15 cellular contexts compared by ENCODE assay signal in the genomic region with DNA sequence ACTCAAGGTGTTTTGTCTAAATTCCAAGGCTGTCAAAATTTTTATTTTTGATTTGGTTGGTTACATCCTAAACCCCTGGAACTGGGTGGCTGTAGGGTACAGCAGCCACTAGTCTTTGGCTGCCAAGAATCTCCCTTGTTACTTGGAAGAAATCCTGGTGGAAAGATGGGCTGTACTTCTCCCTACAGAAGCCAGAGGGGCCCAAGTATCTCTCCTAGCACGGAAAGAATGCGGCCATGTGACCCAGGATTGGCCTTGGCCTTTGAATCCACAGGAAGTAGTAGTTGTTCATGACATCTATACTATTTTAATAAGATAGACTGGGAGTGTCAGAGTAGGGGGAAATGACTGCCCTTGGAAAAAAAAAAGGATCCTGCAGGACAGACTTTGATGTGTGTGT. TPM values are rescaled to one million over a fixed set of nuclear protein-coding genes. Genes with fewer than 3 reads are reported as not detected.
DNase-seq lines count a peak whose midpoint lies in the region; ATAC-seq and TF ChIP-seq lines count a peak whose summit lies in the region.
"Had no signal": no experiment of that assay in that cellular context is flagged by ENCODE, and none has a peak within 500 bp of the region (broad histone marks: within the 10 kb centered on the region; RNA-seq: fewer than 3 reads in every experiment).

No MANE protein-coding gene starts in this region.

- intact Hi-C loops in left colon (cut with DNase I, micrococcal nuclease) = no loop called here

- H3K27me3 Mint-ChIP-seq in chondrocyte (ENCODE audit: low read depth) = peaks cover 2% of the 10 kb centered on the region

- no peak overlapping the region for H3K27ac Mint-ChIP-seq in chondrocyte (ENCODE audit: unreplicated experiment)
- H3K27ac Mint-ChIP-seq: activated CD4-positive, alpha-beta T cell treated with anti-CD3 and anti-CD28 coated beads, Interleukin-2, amount 10 ng/mL, durations not matched to agents 24 days and 14 days; activated naive CD4-positive, alpha-beta T cell treated with anti-CD3 and anti-CD28 coated beads, Interleukin-2, amount 10 ng/mL, durations not matched to agents 7 days and 5 days; nephron had no signal

- H3K9me3 ChIP-seq in Loucy (ENCODE audit: insufficient read depth, low read depth, low read length) = no peaks in the 10 kb centered on the region

- H3K9me2 ChIP-seq in Loucy (replicated peaks; ENCODE audit: low read depth, low read length) = no peaks in the 10 kb centered on the region

- H4K20me1 ChIP-seq in Loucy (ENCODE audit: insufficient read depth, low read length, poor library complexity, severe bottlenecking) = no peaks in the 10 kb centered on the region

- H3K36me3 ChIP-seq in Loucy (ENCODE audit: insufficient read depth, low read length) (no peaks in the 10 kb centered on the region), kidney epithelial cell (ENCODE audit: control insufficient read depth, insufficient read depth, low read length) (no peaks in the 10 kb centered on the region)
- H3K36me3 ChIP-seq: breast epithelium had no signal

- TF ChIP-seq CTCF in Loucy (conservative IDR thresholded peaks at IDR 0.05; ENCODE audit: low read length) (no peak), chondrocyte (IDR thresholded peaks at IDR 0.05) (peak; percentile 13), kidney epithelial cell (IDR thresholded peaks at IDR 0.05; ENCODE audit: insufficient read depth, low read length, poor library complexity, severe bottlenecking) (peak; percentile 3)

- H3K9ac ChIP-seq in Loucy (ENCODE audit: low read depth, low read length, poor library complexity, severe bottlenecking) = no peak overlapping the region

- H2AFZ ChIP-seq in Loucy (ENCODE audit: low read length) = peak overlapping the region; percentile 7; the same call in 1 of the 2 replicates

- ATAC-seq in left lobe of liver = no peak
- ATAC-seq in HG02970 (IDR thresholded peaks at IDR 0.05; ENCODE audit: low FRiP score, unreplicated experiment) = no peak
- no peak for ATAC-seq in GM18517 (IDR thresholded peaks at IDR 0.05; ENCODE audit: unreplicated experiment)
- ATAC-seq in left colon = no peak

- H3K27me3 ChIP-seq in Loucy (ENCODE audit: insufficient read depth, low read length, poor library complexity, severe bottlenecking) = no peaks in the 10 kb centered on the region
- H3K27me3 ChIP-seq in kidney epithelial cell (ENCODE audit: control insufficient read depth, insufficient read depth, low read length) = no peaks in the 10 kb centered on the region
- H3K27me3 ChIP-seq: breast epithelium had no signal

- H3K79me2 ChIP-seq in Loucy (ENCODE audit: insufficient read depth, low read length) = no peaks in the 10 kb centered on the region

- peaks cover 9% of the 10 kb centered on the region for H3K9me3 Mint-ChIP-seq in chondrocyte (ENCODE audit: low read depth)
- H3K9me3 Mint-ChIP-seq: activated naive CD4-positive, alpha-beta T cell treated with anti-CD3 and anti-CD28 coated beads, Interleukin-2, amount 10 ng/mL, durations not matched to agents 7 days and 5 days had no signal

- H3F3A ChIP-seq in Loucy (ENCODE audit: low read depth) = no peaks in the 10 kb centered on the region

- no peak overlapping the region for H3K4me2 ChIP-seq in Loucy (ENCODE audit: low read depth, low read length, poor library complexity, severe bottlenecking)

- H3K4me3 Mint-ChIP-seq in chondrocyte (ENCODE audit: unreplicated experiment) = no peak overlapping the region
- H3K4me3 Mint-ChIP-seq: activated CD4-positive, alpha-beta T cell treated with anti-CD3 and anti-CD28 coated beads, Interleukin-2, amount 10 ng/mL, durations not matched to agents 24 days and 14 days; activated naive CD4-positive, alpha-beta T cell treated with anti-CD3 and anti-CD28 coated beads, Interleukin-2, amount 10 ng/mL, durations not matched to agents 7 days and 5 days; nephron had no signal

- H3K4me1 ChIP-seq in Loucy (ENCODE audit: insufficient read depth, low read length, poor library complexity, severe bottlenecking) = peaks cover 15% of the 10 kb centered on the region
- H3K4me1 ChIP-seq: breast epithelium had no signal

- DNase-seq in DMS53 (lab: John Stamatoyannopoulos, UW) (peak; percentile 74), chondrocyte (ENCODE audit: low spot score) (no peak), kidney epithelial cell (ENCODE audit: low read depth) (no peak), left lobe of liver (ENCODE audit: low spot score) (no peak), left colon (no peak)
- DNase-seq: activated CD4-positive, alpha-beta T cell treated with anti-CD3 and anti-CD28 coated beads, Interleukin-2, amount 10 ng/mL, durations not matched to agents 24 days and 14 days; activated naive CD4-positive, alpha-beta T cell treated with anti-CD3 and anti-CD28 coated beads, Interleukin-2, amount 10 ng/mL, durations not matched to agents 7 days and 5 days; AML-193; NCI-H2171 treated with DMSO at 0.1 percent for 48 hours; SIG-M5 had no signal

- H3K4me3 ChIP-seq in Loucy (ENCODE audit: low read length, poor library complexity, severe bottlenecking) = no peak overlapping the region
- no peak overlapping the region for H3K4me3 ChIP-seq in kidney epithelial cell (ENCODE audit: low read depth, low read length)
- H3K4me3 ChIP-seq: breast epithelium had no signal

- H3K36me3 Mint-ChIP-seq in chondrocyte (ENCODE audit: low read depth) = peaks cover 2% of the 10 kb centered on the region
- H3K36me3 Mint-ChIP-seq: activated naive CD4-positive, alpha-beta T cell treated with anti-CD3 and anti-CD28 coated beads, Interleukin-2, amount 10 ng/mL, durations not matched to agents 7 days and 5 days had no signal

- peaks cover 16% of the 10 kb centered on the region for H3K4me1 Mint-ChIP-seq in chondrocyte (ENCODE audit: low read depth)
- H3K4me1 Mint-ChIP-seq: activated CD4-positive, alpha-beta T cell treated with anti-CD3 and anti-CD28 coated beads, Interleukin-2, amount 10 ng/mL, durations not matched to agents 24 days and 14 days; nephron had no signal

RNA-seq across cellular contexts. Expression of a gene that starts 54.4 kb away (rescaled TPM):
- total RNA-seq in chondrocyte = not detected in 3 replicates
- total RNA-seq in kidney epithelial cell = 0.68 and 1.1 TPM in 2 replicates
- total RNA-seq in left lobe of liver = not detected
- total RNA-seq in left colon = under 1 TPM in 1 of 2 donors, not detected in 1; 0.09 TPM
